1 cellular context compared by ENCODE assay signal in genomic region chr13:29484236-29484635, GRCh38.
TF ChIP-seq lines count a peak whose summit lies in the region.

No MANE protein-coding gene starts in this region.

TF ChIP-seq in GM12878, 131 proteins besides CTCF, POLR2A, EP300 and RAD21 (continued from another document):
- TF ChIP-seq ZBTB11 (CRISPR knock-in tag; IDR thresholded peaks at IDR 0.05): no peak
- no peak for TF ChIP-seq ATF7 (IDR thresholded peaks at IDR 0.05; ENCODE audit: low read depth)
- TF ChIP-seq ATF3 (IDR thresholded peaks at IDR 0.05; ENCODE audit: borderline replicate concordance, extremely low read depth, low read depth, low read length): no peak
- TF ChIP-seq ATF2 (IDR thresholded peaks at IDR 0.05; ENCODE audit: low read length): no peak
- no peak for TF ChIP-seq NFYA (IDR thresholded peaks at IDR 0.05; ENCODE audit: borderline replicate concordance, low read depth, low read length)
- TF ChIP-seq SKIL (IDR thresholded peaks at IDR 0.05; ENCODE audit: low read depth, poor library complexity, severe bottlenecking): no peak
- no peak for TF ChIP-seq MLLT1 (IDR thresholded peaks at IDR 0.05)
- no peak for TF ChIP-seq PKNOX1 (IDR thresholded peaks at IDR 0.05)
- TF ChIP-seq ZNF274 (IDR thresholded peaks at IDR 0.05; ENCODE audit: insufficient read depth, insufficient read length): no peak
- TF ChIP-seq MYC (IDR thresholded peaks at IDR 0.05; ENCODE audit: insufficient read depth, insufficient read length, insufficient replicate concordance, low read length, severe bottlenecking): no peak
- TF ChIP-seq TAF1 (IDR thresholded peaks at IDR 0.05; ENCODE audit: borderline replicate concordance, low read depth, low read length): no peak
- TF ChIP-seq MXI1 (IDR thresholded peaks at IDR 0.05; ENCODE audit: low read depth, low read length): no peak
